In genomic region chr5:57219386-57219785, GRCh38 we compare ENCODE assay signal across 13 cellular contexts. TPM values are rescaled to one million over a fixed set of nuclear protein-coding genes. Genes with fewer than 3 reads are reported as not detected.
A peak's percentile ranks its signal among the peaks of the same experiment; 100 is the strongest.
DNase-seq lines count a peak whose midpoint lies in the region; ATAC-seq and TF ChIP-seq lines count a peak whose summit lies in the region.
"Had no signal": no experiment of that assay in that cellular context is flagged by ENCODE, and none has a peak within 500 bp of the region (broad histone marks: within the 10 kb centered on the region; RNA-seq: fewer than 3 reads in every experiment).

No MANE protein-coding gene starts in this region.

- no peak overlapping the region for H3K4me2 ChIP-seq in hepatocyte

- no peaks in the 10 kb centered on the region for H3K4me1 ChIP-seq in hepatocyte (ENCODE audit: insufficient read depth)
- H3K4me1 ChIP-seq in tibial artery = peaks cover 0 to 36% (median 10%) of the 10 kb centered on the region in 4 donors
- H3K4me1 ChIP-seq: pancreas had no signal

- peaks cover 32% of the 10 kb centered on the region for H3K4me1 Mint-ChIP-seq in T-helper 17 cell

- peak; percentile 77 for ATAC-seq in T-helper 17 cell
- ATAC-seq in GM21717 (IDR thresholded peaks at IDR 0.05; ENCODE audit: unreplicated experiment) = no peak

- DNase-seq in stimulated activated CD4-positive, alpha-beta T cell treated with anti-CD3 and anti-CD28 coated beads, Interleukin-4, amount 100 ng/mL, for 24 hours = peak; percentile 16
- no peak for DNase-seq in stimulated activated CD4-positive, alpha-beta T cell treated with anti-CD3 and anti-CD28 coated beads, Interleukin-1b, Interleukin-23, amount 100 ng/mL, for 48 hours
- DNase-seq in T-helper 17 cell (no peak), hepatocyte (ENCODE audit: low spot score) (peak; percentile 8), tibial artery (no peak), NCI-H1436 (lab: John Stamatoyannopoulos, UW) (no peak), caudate nucleus (lab: John Stamatoyannopoulos, UW) (no peak)
- DNase-seq: adrenal gland, cortex of kidney, NCI-H1092, pancreas had no signal

- H2AFZ ChIP-seq in hepatocyte = no peak overlapping the region

- no peaks in the 10 kb centered on the region for H3K27me3 Mint-ChIP-seq in T-helper 17 cell

- H3K9me2 ChIP-seq in hepatocyte (replicated peaks; ENCODE audit: insufficient read depth) = no peaks in the 10 kb centered on the region

- peaks cover 62% of the 10 kb centered on the region for H4K20me1 ChIP-seq in hepatocyte (ENCODE audit: insufficient read depth, poor library complexity, severe bottlenecking)

- H3K9me3 ChIP-seq in T-helper 17 cell (ENCODE audit: control insufficient read depth, low read length, poor library complexity, severe bottlenecking) (no peaks in the 10 kb centered on the region), hepatocyte (ENCODE audit: low read depth) (no peaks in the 10 kb centered on the region), tibial artery (no peaks in the 10 kb centered on the region)
- H3K9me3 ChIP-seq: adrenal gland, pancreas, vagina had no signal

- peak overlapping the region; percentile 65 for H3K27ac ChIP-seq in hepatocyte
- H3K27ac ChIP-seq in tibial artery = no peak overlapping the region
- H3K27ac ChIP-seq in caudate nucleus (ENCODE audit: low read depth, low read length) = no peak overlapping the region
- H3K27ac ChIP-seq: adrenal gland, vagina had no signal

- no peak overlapping the region for H3K4me3 Mint-ChIP-seq in T-helper 17 cell

- H3K27me3 ChIP-seq in hepatocyte = no peaks in the 10 kb centered on the region
- H3K27me3 ChIP-seq in tibial artery = no peaks in the 10 kb centered on the region
- H3K27me3 ChIP-seq: adrenal gland, pancreas, vagina had no signal

- H3K4me3 ChIP-seq in hepatocyte = no peak overlapping the region
- no peak overlapping the region for H3K4me3 ChIP-seq in tibial artery
- H3K4me3 ChIP-seq: adrenal gland, pancreas, vagina had no signal

- H3K79me2 ChIP-seq in hepatocyte = peaks cover 96% of the 10 kb centered on the region

- 77% methylated on average over 4 of the region's 4 CpGs for WGBS in hepatocyte (ENCODE audit: low lambda C conversion rate, missing lambda C conversion rate)

- intact Hi-C loops in tibial artery (cut with DNase I; ENCODE audit: low total_unique reads) = loop anchor here (10.0 kb wide), 1 partner anchor 265 kb away; the partner anchor contains the start of gene MIER3

- H3K27ac Mint-ChIP-seq in T-helper 17 cell = peak overlapping the region; percentile 94

- TF ChIP-seq CTCF in hepatocyte (IDR thresholded peaks at IDR 0.05; ENCODE audit: poor library complexity) (no peak), tibial artery (IDR thresholded peaks at IDR 0.05) (no peak)

- H3K36me3 ChIP-seq in hepatocyte (replicated peaks; ENCODE audit: insufficient read depth, low read depth) (no peaks in the 10 kb centered on the region), tibial artery (peaks cover 10 to 12% (median 11%) of the 10 kb centered on the region in 3 donors)

- H3K36me3 Mint-ChIP-seq in T-helper 17 cell (ENCODE audit: low read depth) = no peaks in the 10 kb centered on the region

RNA-seq across cellular contexts. Expression of gene GPBP1, which starts 45.5 kb away (rescaled TPM):
- total RNA-seq in T-helper 17 cell = 100 to 1,000 TPM; 135 to 136 TPM
- total RNA-seq in hepatocyte = 86.1 and 95.4 TPM in 2 replicates
- polyA plus RNA-seq in hepatocyte = 47.0 and 49.0 TPM in 2 replicates

Comparison
In these comparisons a context has a peak if more than half of its experiments do, and no peak if none do; other contexts are left out.
1. DNase-seq: peak in stimulated activated CD4-positive, alpha-beta T cell treated with anti-CD3 and anti-CD28 coated beads, Interleukin-4, amount 100 ng/mL, for 24 hours (single experiment) and hepatocyte (single experiment); none in stimulated activated CD4-positive, alpha-beta T cell treated with anti-CD3 and anti-CD28 coated beads, Interleukin-1b, Interleukin-23, amount 100 ng/mL, for 48 hours (single experiment), T-helper 17 cell (0 of 3), tibial artery (0 of 2), NCI-H1436 (single experiment) and caudate nucleus (0 of 61).